In genomic region chr12:69046372-69046771, GRCh38 we compare ENCODE assay signal across 21 cellular contexts.
DNase-seq lines count a peak whose midpoint lies in the region; ATAC-seq, FAIRE-seq and TF ChIP-seq lines count a peak whose summit lies in the region.
"Had no signal": no experiment of that assay in that cellular context is flagged by ENCODE, and none has a peak within 500 bp of the region (broad histone marks: within the 10 kb centered on the region; RNA-seq: fewer than 3 reads in every experiment).

No MANE protein-coding gene starts in this region.

- H3K36me3 ChIP-seq in body of pancreas (replicated peaks in 1 of 2; ENCODE audit: insufficient read depth in 1 of 2, low read depth in 2 of 2) (no peaks in the 10 kb centered on the region), pancreas (no peaks in the 10 kb centered on the region)
- H3K36me3 ChIP-seq: BE2C had no signal

- H3K27me3 ChIP-seq in body of pancreas, result no peaks in the 10 kb centered on the region
- no peaks in the 10 kb centered on the region for H3K27me3 ChIP-seq in pancreas

- no peaks in the 10 kb centered on the region for H3K9me3 ChIP-seq in body of pancreas
- H3K9me3 ChIP-seq in pancreas, result no peaks in the 10 kb centered on the region
- H3K9me3 ChIP-seq: BE2C had no signal

- TF ChIP-seq CTCF in body of pancreas (IDR thresholded peaks at IDR 0.05), result no peak
- no peak for TF ChIP-seq CTCF in pancreas (IDR thresholded peaks at IDR 0.05)

- peak; percentile 72 for DNase-seq in M059J (ENCODE audit: low read depth)
- no peak for DNase-seq in body of pancreas
- no peak for DNase-seq in left colon
- no peak for DNase-seq in pancreas
- no peak for DNase-seq in hypothalamus (lab: John Stamatoyannopoulos, UW)
- no peak for DNase-seq in caudate nucleus (lab: John Stamatoyannopoulos, UW)
- DNase-seq in DMS 273 treated with DMSO at 0.1 percent for 48 hours (lab: John Stamatoyannopoulos, UW), result no peak
- DNase-seq: BE2C, DMS79, GM23248, H9, HFFc6, KBM-7, NCI-H1105, NCI-H146, NCI-H2029 treated with DMSO at 0.1 percent for 48 hours, NCI-H345, NCI-H526, OCI-M1, Right ventricle myocardium superior had no signal

- FAIRE-seq in pancreas (lab: Jason Lieb, UNC), result no peak

- intact Hi-C loops in body of pancreas (cut with DNase I), result no loop called here
- intact Hi-C loops in left colon (cut with DNase I, micrococcal nuclease), result no loop called here
- intact Hi-C loops in pancreas (cut with DNase I), result no loop called here

- no peak overlapping the region for H3K4me3 ChIP-seq in body of pancreas
- no peak overlapping the region for H3K4me3 ChIP-seq in pancreas
- H3K4me3 ChIP-seq: GM23248 had no signal

- ATAC-seq in body of pancreas (peak; percentile 50), left colon (peak; percentile 50), pancreas (peak in 3 of 4 donors; percentile 32 to 63 (median 61)), GM19397 (IDR thresholded peaks at IDR 0.05; ENCODE audit: unreplicated experiment) (no peak)

- peak overlapping the region in 3 of 4 donors; percentile 42 to 45 (median 44) for H3K27ac ChIP-seq in body of pancreas
- H3K27ac ChIP-seq in pancreas, result peak overlapping the region in 2 of 4 donors; percentile 31 to 33
- no peak overlapping the region for H3K27ac ChIP-seq in caudate nucleus (ENCODE audit: low read depth, low read length)
- H3K27ac ChIP-seq: GM23248 had no signal

- TF ChIP-seq POLR2A in body of pancreas (IDR thresholded peaks at IDR 0.05), result no peak

- WGBS in body of pancreas, 2 donors, result 56 to 57% methylated on average over 2 of the region's 2 CpGs
- 50 to 62% methylated on average over 2 of the region's 2 CpGs for WGBS in pancreas, 2 donors

- no peaks in the 10 kb centered on the region for H3K4me1 ChIP-seq in body of pancreas
- no peaks in the 10 kb centered on the region for H3K4me1 ChIP-seq in pancreas
- H3K4me1 ChIP-seq: BE2C had no signal
